ENCODE assay signal across 8 cellular contexts in genomic region chr16:30813821-30814189, GRCh38. TPM values are rescaled to one million over a fixed set of nuclear protein-coding genes. Genes with fewer than 3 reads are reported as not detected.
DNase-seq lines count a peak whose midpoint lies in the region; FAIRE-seq and TF ChIP-seq lines count a peak whose summit lies in the region.

No MANE protein-coding gene starts in this region.

- no peak overlapping the region for H3K14ac ChIP-seq in H9 (ENCODE audit: insufficient read depth, low read length)

- no peaks in the 10 kb centered on the region for H3K27me3 ChIP-seq in A673 (replicated peaks; ENCODE audit: insufficient read depth, low read depth, low read length, poor library complexity)
- H3K27me3 ChIP-seq in H9 (ENCODE audit: insufficient read depth, low read length), result no peaks in the 10 kb centered on the region
- no peaks in the 10 kb centered on the region for H3K27me3 ChIP-seq in stomach smooth muscle (ENCODE audit: control insufficient read depth in 1 of 2, insufficient read depth in 2 of 2, low read length in 2 of 2)

- H2BK12ac ChIP-seq in H9 (ENCODE audit: insufficient read length, low read depth, low read length), result no peak overlapping the region

- H3K9me3 ChIP-seq in A673 (ENCODE audit: low read depth, low read length, poor library complexity, severe bottlenecking), result no peaks in the 10 kb centered on the region
- H3K9me3 ChIP-seq in H9 (ENCODE audit: control insufficient read depth, low read depth, low read length), result no peaks in the 10 kb centered on the region
- no peaks in the 10 kb centered on the region for H3K9me3 ChIP-seq in stomach smooth muscle (ENCODE audit: control insufficient read depth in 2 of 2, low read length in 2 of 2)

- peaks cover 5% of the 10 kb centered on the region for H3K4me1 ChIP-seq in A673 (ENCODE audit: insufficient read depth, low read length, poor library complexity, severe bottlenecking)
- H3K4me1 ChIP-seq in H9 (ENCODE audit: insufficient read depth, low read length), result no peaks in the 10 kb centered on the region
- peaks cover 12% of the 10 kb centered on the region for H3K4me1 ChIP-seq in stomach smooth muscle (ENCODE audit: control insufficient read depth, insufficient read depth, low read length)

- no peaks in the 10 kb centered on the region for H4K20me1 ChIP-seq in H9 (ENCODE audit: control insufficient read depth, insufficient read depth, insufficient read length)

- no peak overlapping the region for H3K4ac ChIP-seq in H9 (ENCODE audit: low read depth, low read length)

- DNase-seq in A673 (ENCODE audit: low spot score) (no peak), H9 (no peak), immature natural killer cell (no peak), dedifferentiated amniotic fluid mesenchymal stem cell (ENCODE audit: extremely low spot score) (no peak), GM12892 (ENCODE audit: insufficient read length) (no peak)
- no peak for DNase-seq in stimulated activated CD4-positive, alpha-beta T cell treated with anti-CD3 and anti-CD28 coated beads, Interleukin-2, amount 100 ng/mL, for 48 hours

- H3K27me3 Mint-ChIP-seq in H9 (ENCODE audit: low read depth), result peaks cover 49% of the 10 kb centered on the region
- H3K27me3 Mint-ChIP-seq in activated naive CD8-positive, alpha-beta T cell, result no peaks in the 10 kb centered on the region
- H3K27me3 Mint-ChIP-seq in immature natural killer cell (ENCODE audit: low read depth in 3 of 3), result peaks cover 0 to 6% (median 1%) of the 10 kb centered on the region in 3 donors

- no peak for TF ChIP-seq CTCF in A673 (conservative IDR thresholded peaks at IDR 0.05; ENCODE audit: low read depth, low read length)
- TF ChIP-seq CTCF in H9 (conservative IDR thresholded peaks at IDR 0.05), result no peak

- no CpG with 5 or more reads among the region's 3 CpGs for WGBS in H9 (ENCODE audit: extremely low coverage, insufficient read length, low lambda C conversion rate)

- H3K9me3 Mint-ChIP-seq in H9 (no peaks in the 10 kb centered on the region; a peak in 1 of 5 replicates), immature natural killer cell (no peaks in the 10 kb centered on the region)
- H3K9me3 Mint-ChIP-seq in activated naive CD8-positive, alpha-beta T cell (ENCODE audit: low read depth), result no peaks in the 10 kb centered on the region

- no peak overlapping the region for H2BK120ac ChIP-seq in H9 (ENCODE audit: low read depth, low read length, poor library complexity, severe bottlenecking)

- no peak overlapping the region for H3T11ph ChIP-seq in H9 (ENCODE audit: low read length)

- no peak overlapping the region for H4K8ac ChIP-seq in H9 (replicated peaks; ENCODE audit: insufficient read length, low read depth, low read length)

- H3K4me3 ChIP-seq in A673 (ENCODE audit: low read depth, low read length, poor library complexity, severe bottlenecking) (peak overlapping the region; percentile 53), stomach smooth muscle (ENCODE audit: low read length in 2 of 2) (peak overlapping the region; percentile 70 to 77)

- H3K27ac ChIP-seq in A673 (ENCODE audit: low read depth, low read length, poor library complexity, severe bottlenecking) (peak overlapping the region; percentile 64), H9 (ENCODE audit: insufficient read length, low read depth, low read length) (no peak overlapping the region), stomach smooth muscle (ENCODE audit: low read length) (peak overlapping the region; percentile 70)

- peak overlapping the region in 1 of 3 experiments; percentile 71; a peak in 2 of 7 replicates for H3K27ac Mint-ChIP-seq in H9
- H3K27ac Mint-ChIP-seq in activated naive CD8-positive, alpha-beta T cell, result peak overlapping the region; percentile 88
- peak overlapping the region; percentile 80 to 93 (median 89) for H3K27ac Mint-ChIP-seq in immature natural killer cell

- CTCF ChIA-PET in A673 (lab: Charles Lee), result interaction anchor here (1.2 to 1.9 kb wide), 3 partner anchors 9 to 304 kb away, joined by 3 to 19 read pairs (median 7); partner anchors contain the start of gene KAT8

- H3K79me2 ChIP-seq in H9 (ENCODE audit: insufficient read depth, low read length), result no peaks in the 10 kb centered on the region

- H3K4me3 Mint-ChIP-seq in H9, result peak overlapping the region; percentile 57 to 76
- H3K4me3 Mint-ChIP-seq in activated naive CD8-positive, alpha-beta T cell, result peak overlapping the region; percentile 80
- peak overlapping the region; percentile 78 to 90 (median 83) for H3K4me3 Mint-ChIP-seq in immature natural killer cell

- POLR2A ChIA-PET in A673 (lab: Charles Lee; ENCODE audit: low non-redundant PET), result interaction anchor here (0.6 kb wide), 1 partner anchor 8 kb away, joined by 3 read pairs; no protein-coding TSS in a partner anchor

- peak overlapping the region; percentile 19 for H3K18ac ChIP-seq in H9 (ENCODE audit: insufficient read length, low read depth, low read length)

- H2BK15ac ChIP-seq in H9 (ENCODE audit: low read depth, low read length), result no peak overlapping the region

- intact Hi-C loops in A673 (cut with micrococcal nuclease; ENCODE audit: unreplicated experiment), result loop anchor here (2.0 kb wide), 1 partner anchor 61 kb away; no protein-coding TSS in a partner anchor

- H3K4me2 ChIP-seq in H9 (ENCODE audit: insufficient read depth, insufficient read length, low read length), result peak overlapping the region; percentile 21

- H3K36me3 Mint-ChIP-seq in H9 (ENCODE audit: insufficient read depth in 1 of 3, low read depth in 3 of 3) (0 out of 7 replicates have a peak, but pooled peaks cover 0 to 2% (median 0%) of the 10 kb centered on the region in 3 experiments), immature natural killer cell (no peaks in the 10 kb centered on the region)
- no peaks in the 10 kb centered on the region for H3K36me3 Mint-ChIP-seq in activated naive CD8-positive, alpha-beta T cell

- H3K23me2 ChIP-seq in H9 (ENCODE audit: insufficient read length, low read depth, low read length, poor library complexity, severe bottlenecking), result no peaks in the 10 kb centered on the region

- no TSS peak for BruUV-seq in A673 (replicated peaks; lab: Mats Ljungman, UMichigan)

- no peak overlapping the region for H2AK5ac ChIP-seq in H9 (ENCODE audit: insufficient read length, low read length)

- H3K4me1 Mint-ChIP-seq in H9, result peaks cover 3 to 4% of the 10 kb centered on the region in 2 experiments
- H3K4me1 Mint-ChIP-seq in activated naive CD8-positive, alpha-beta T cell (ENCODE audit: low read depth), result peaks cover 9% of the 10 kb centered on the region
- peaks cover 12 to 16% of the 10 kb centered on the region in 2 donors for H3K4me1 Mint-ChIP-seq in immature natural killer cell

- no peak for TF ChIP-seq POLR2A in GM12892 (IDR thresholded peaks at IDR 0.05; ENCODE audit: low read depth, low read length)

- H2BK20ac ChIP-seq in H9 (ENCODE audit: low read depth, low read length, poor library complexity, severe bottlenecking), result no peak overlapping the region

- no peaks in the 10 kb centered on the region for H3K79me1 ChIP-seq in H9 (ENCODE audit: insufficient read depth, low read depth, low read length, poor library complexity, severe bottlenecking)

- no peaks in the 10 kb centered on the region for H3K36me3 ChIP-seq in A673 (ENCODE audit: insufficient read depth, low read length, poor library complexity, severe bottlenecking)
- H3K36me3 ChIP-seq in stomach smooth muscle (ENCODE audit: control insufficient read depth in 2 of 2, insufficient read depth in 2 of 2, low read length in 2 of 2), result no peaks in the 10 kb centered on the region

- H3K9ac ChIP-seq in H9 (ENCODE audit: extremely low read depth, insufficient read length, low read length) (no peak overlapping the region), stomach smooth muscle (ENCODE audit: low read length in 2 of 2) (peak overlapping the region; percentile 68 to 86)

- no peak overlapping the region for H3K56ac ChIP-seq in H9 (ENCODE audit: insufficient read length, low read depth, low read length)

- no peak overlapping the region for H3K23ac ChIP-seq in H9 (ENCODE audit: insufficient read length, low read depth, low read length)

- H2BK5ac ChIP-seq in H9 (ENCODE audit: insufficient read length, low read length), result no peak overlapping the region

- no peak overlapping the region for H2AFZ ChIP-seq in H9 (ENCODE audit: low read length)

- no peak for FAIRE-seq in GM12892 (lab: Jason Lieb, UNC)

- no peak overlapping the region for H4K5ac ChIP-seq in H9 (ENCODE audit: insufficient read length, low read depth, low read length)

- H4K91ac ChIP-seq in H9 (ENCODE audit: insufficient read length, low read depth, low read length), result no peak overlapping the region

RNA-seq across cellular contexts. Expression of gene ZNF629, which starts 26.8 kb away (rescaled TPM):
- total RNA-seq in A673 (2021) (25.3 and 26.9 TPM in 2 replicates), H9 (2021) (20.0 TPM in 2 replicates)
- polyA plus RNA-seq in immature natural killer cell, result 1 to 10 TPM in 1 of 3 donors, under 1 TPM in 2; 0.09 to 1.1 (median 0.16) TPM
- polyA plus RNA-seq in GM12892 (2012; ENCODE audit: missing spikeins), result 0.30 TPM

RNA-seq across cellular contexts. Expression of gene RNF40, which starts 51.7 kb away (rescaled TPM):
- total RNA-seq in A673 (2021), result 132 and 145 TPM in 2 replicates
- total RNA-seq in H9 (2021), result 103 and 106 TPM in 2 replicates
- 10 to 100 TPM; 19.3 to 87.3 (median 24.6) TPM for polyA plus RNA-seq in immature natural killer cell
- polyA plus RNA-seq in GM12892 (2012; ENCODE audit: missing spikeins), result 32.1 TPM

RNA-seq across cellular contexts. Expression of gene CFAP119, which starts 51.9 kb away (rescaled TPM):
- total RNA-seq in A673 (2021), result 11.7 and 14.1 TPM in 2 replicates
- 5.4 and 7.4 TPM in 2 replicates for total RNA-seq in H9 (2021)
- 1 to 10 TPM in 1 of 3 donors, under 1 TPM in 1, not detected in 1; 0.76 to 1.0 TPM for polyA plus RNA-seq in immature natural killer cell
- polyA plus RNA-seq in GM12892 (2012; ENCODE audit: missing spikeins), result 4.9 TPM
